ENCODE assay signal across 1 cellular context in the genomic region with DNA sequence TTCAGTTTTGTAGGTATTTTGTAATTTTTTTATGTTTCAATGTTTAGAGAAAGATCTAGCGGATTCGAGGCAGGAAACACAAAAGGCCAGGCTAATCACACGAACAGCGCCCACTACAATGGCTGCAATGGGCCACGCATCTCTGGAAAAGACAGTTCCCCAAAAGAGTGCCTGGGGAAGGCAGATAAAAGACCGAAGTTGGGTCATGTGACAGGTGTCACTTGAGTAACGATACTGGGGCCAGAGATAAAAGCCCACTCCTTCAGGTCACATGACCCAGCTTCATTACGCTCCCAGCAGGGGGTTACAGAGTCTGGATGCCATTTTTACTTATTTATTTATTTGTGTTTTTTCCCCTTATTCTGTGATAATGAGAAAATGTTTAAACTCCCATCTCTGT.
TF ChIP-seq lines count a peak whose summit lies in the region.

No MANE protein-coding gene starts in this region.

TF ChIP-seq in H1, 55 proteins besides CTCF, POLR2A, EP300 and RAD21 (continued from another document):
- TF ChIP-seq KDM1A (IDR thresholded peaks at IDR 0.05; ENCODE audit: borderline replicate concordance, low read length): no peak
- no peak for TF ChIP-seq EGR1 (IDR thresholded peaks at IDR 0.05; ENCODE audit: borderline replicate concordance, low read depth, low read length)
- no peak for TF ChIP-seq TBP (IDR thresholded peaks at IDR 0.05; ENCODE audit: low read depth, low read length)
- TF ChIP-seq TAF1 (IDR thresholded peaks at IDR 0.05; ENCODE audit: low read depth, low read length): no peak
- no peak for TF ChIP-seq PHF8 (conservative IDR thresholded peaks at IDR 0.05; ENCODE audit: low read depth, low read length)
- TF ChIP-seq HDAC2 (IDR thresholded peaks at IDR 0.05; ENCODE audit: borderline replicate concordance in 1 of 2, low read depth in 2 of 2, low read length in 2 of 2): no peak
- TF ChIP-seq, protein P1, sequence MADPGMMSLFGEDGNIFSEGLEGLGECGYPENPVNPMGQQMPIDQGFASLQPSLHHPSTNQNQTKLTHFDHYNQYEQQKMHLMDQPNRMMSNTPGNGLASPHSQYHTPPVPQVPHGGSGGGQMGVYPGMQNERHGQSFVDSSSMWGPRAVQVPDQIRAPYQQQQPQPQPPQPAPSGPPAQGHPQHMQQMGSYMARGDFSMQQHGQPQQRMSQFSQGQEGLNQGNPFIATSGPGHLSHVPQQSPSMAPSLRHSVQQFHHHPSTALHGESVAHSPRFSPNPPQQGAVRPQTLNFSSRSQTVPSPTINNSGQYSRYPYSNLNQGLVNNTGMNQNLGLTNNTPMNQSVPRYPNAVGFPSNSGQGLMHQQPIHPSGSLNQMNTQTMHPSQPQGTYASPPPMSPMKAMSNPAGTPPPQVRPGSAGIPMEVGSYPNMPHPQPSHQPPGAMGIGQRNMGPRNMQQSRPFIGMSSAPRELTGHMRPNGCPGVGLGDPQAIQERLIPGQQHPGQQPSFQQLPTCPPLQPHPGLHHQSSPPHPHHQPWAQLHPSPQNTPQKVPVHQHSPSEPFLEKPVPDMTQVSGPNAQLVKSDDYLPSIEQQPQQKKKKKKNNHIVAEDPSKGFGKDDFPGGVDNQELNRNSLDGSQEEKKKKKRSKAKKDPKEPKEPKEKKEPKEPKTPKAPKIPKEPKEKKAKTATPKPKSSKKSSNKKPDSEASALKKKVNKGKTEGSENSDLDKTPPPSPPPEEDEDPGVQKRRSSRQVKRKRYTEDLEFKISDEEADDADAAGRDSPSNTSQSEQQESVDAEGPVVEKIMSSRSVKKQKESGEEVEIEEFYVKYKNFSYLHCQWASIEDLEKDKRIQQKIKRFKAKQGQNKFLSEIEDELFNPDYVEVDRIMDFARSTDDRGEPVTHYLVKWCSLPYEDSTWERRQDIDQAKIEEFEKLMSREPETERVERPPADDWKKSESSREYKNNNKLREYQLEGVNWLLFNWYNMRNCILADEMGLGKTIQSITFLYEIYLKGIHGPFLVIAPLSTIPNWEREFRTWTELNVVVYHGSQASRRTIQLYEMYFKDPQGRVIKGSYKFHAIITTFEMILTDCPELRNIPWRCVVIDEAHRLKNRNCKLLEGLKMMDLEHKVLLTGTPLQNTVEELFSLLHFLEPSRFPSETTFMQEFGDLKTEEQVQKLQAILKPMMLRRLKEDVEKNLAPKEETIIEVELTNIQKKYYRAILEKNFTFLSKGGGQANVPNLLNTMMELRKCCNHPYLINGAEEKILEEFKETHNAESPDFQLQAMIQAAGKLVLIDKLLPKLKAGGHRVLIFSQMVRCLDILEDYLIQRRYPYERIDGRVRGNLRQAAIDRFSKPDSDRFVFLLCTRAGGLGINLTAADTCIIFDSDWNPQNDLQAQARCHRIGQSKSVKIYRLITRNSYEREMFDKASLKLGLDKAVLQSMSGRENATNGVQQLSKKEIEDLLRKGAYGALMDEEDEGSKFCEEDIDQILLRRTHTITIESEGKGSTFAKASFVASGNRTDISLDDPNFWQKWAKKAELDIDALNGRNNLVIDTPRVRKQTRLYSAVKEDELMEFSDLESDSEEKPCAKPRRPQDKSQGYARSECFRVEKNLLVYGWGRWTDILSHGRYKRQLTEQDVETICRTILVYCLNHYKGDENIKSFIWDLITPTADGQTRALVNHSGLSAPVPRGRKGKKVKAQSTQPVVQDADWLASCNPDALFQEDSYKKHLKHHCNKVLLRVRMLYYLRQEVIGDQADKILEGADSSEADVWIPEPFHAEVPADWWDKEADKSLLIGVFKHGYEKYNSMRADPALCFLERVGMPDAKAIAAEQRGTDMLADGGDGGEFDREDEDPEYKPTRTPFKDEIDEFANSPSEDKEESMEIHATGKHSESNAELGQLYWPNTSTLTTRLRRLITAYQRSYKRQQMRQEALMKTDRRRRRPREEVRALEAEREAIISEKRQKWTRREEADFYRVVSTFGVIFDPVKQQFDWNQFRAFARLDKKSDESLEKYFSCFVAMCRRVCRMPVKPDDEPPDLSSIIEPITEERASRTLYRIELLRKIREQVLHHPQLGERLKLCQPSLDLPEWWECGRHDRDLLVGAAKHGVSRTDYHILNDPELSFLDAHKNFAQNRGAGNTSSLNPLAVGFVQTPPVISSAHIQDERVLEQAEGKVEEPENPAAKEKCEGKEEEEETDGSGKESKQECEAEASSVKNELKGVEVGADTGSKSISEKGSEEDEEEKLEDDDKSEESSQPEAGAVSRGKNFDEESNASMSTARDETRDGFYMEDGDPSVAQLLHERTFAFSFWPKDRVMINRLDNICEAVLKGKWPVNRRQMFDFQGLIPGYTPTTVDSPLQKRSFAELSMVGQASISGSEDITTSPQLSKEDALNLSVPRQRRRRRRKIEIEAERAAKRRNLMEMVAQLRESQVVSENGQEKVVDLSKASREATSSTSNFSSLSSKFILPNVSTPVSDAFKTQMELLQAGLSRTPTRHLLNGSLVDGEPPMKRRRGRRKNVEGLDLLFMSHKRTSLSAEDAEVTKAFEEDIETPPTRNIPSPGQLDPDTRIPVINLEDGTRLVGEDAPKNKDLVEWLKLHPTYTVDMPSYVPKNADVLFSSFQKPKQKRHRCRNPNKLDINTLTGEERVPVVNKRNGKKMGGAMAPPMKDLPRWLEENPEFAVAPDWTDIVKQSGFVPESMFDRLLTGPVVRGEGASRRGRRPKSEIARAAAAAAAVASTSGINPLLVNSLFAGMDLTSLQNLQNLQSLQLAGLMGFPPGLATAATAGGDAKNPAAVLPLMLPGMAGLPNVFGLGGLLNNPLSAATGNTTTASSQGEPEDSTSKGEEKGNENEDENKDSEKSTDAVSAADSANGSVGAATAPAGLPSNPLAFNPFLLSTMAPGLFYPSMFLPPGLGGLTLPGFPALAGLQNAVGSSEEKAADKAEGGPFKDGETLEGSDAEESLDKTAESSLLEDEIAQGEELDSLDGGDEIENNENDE (IDR thresholded peaks at IDR 0.05; ENCODE audit: insufficient replicate concordance, low read length): no peak
- peak; percentile 40 for TF ChIP-seq NANOG (IDR thresholded peaks at IDR 0.05; ENCODE audit: insufficient read depth, low read depth, low read length, poor library complexity, severe bottlenecking)
- no peak for TF ChIP-seq NRF1 (IDR thresholded peaks at IDR 0.05; ENCODE audit: low read depth, low read length)
- no peak for TF ChIP-seq CHD1 (IDR thresholded peaks at IDR 0.05; ENCODE audit: low read depth, low read length)
- TF ChIP-seq TEAD4 (IDR thresholded peaks at IDR 0.05; ENCODE audit: low read depth, low read length): no peak
- no peak for TF ChIP-seq BRCA1 (IDR thresholded peaks at IDR 0.05; ENCODE audit: low read depth, low read length)
- no peak for TF ChIP-seq FOSL1 (IDR thresholded peaks at IDR 0.05; ENCODE audit: insufficient read depth, low read depth, low read length)
- no peak for TF ChIP-seq POU5F1 (IDR thresholded peaks at IDR 0.05; ENCODE audit: low read depth, low read length)
- no peak for TF ChIP-seq BCL11A (IDR thresholded peaks at IDR 0.05; ENCODE audit: low read depth in 2 of 2, low read length in 2 of 2)
- no peak for TF ChIP-seq SUZ12 (IDR thresholded peaks at IDR 0.05; ENCODE audit: low read length)
- TF ChIP-seq KDM4A (IDR thresholded peaks at IDR 0.05; ENCODE audit: low read depth, low read length, severe bottlenecking): no peak
- TF ChIP-seq CBX8 (IDR thresholded peaks at IDR 0.05; ENCODE audit: borderline replicate concordance, low read depth, low read length): no peak
- TF ChIP-seq CBX5 (IDR thresholded peaks at IDR 0.05; ENCODE audit: low read depth, low read length): no peak
- TF ChIP-seq EZH2 (IDR thresholded peaks at IDR 0.05; ENCODE audit: low read depth, low read length, severe bottlenecking): no peak
- TF ChIP-seq, protein P2, sequence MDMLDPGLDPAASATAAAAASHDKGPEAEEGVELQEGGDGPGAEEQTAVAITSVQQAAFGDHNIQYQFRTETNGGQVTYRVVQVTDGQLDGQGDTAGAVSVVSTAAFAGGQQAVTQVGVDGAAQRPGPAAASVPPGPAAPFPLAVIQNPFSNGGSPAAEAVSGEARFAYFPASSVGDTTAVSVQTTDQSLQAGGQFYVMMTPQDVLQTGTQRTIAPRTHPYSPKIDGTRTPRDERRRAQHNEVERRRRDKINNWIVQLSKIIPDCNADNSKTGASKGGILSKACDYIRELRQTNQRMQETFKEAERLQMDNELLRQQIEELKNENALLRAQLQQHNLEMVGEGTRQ (IDR thresholded peaks at IDR 0.05; ENCODE audit: low read length): peak; percentile 84
- no peak for TF ChIP-seq MAFK (IDR thresholded peaks at IDR 0.05; ENCODE audit: low read depth, low read length)
- no peak for TF ChIP-seq SRF (IDR thresholded peaks at IDR 0.05; ENCODE audit: low read depth, low read length)
- no peak for TF ChIP-seq JUND (IDR thresholded peaks at IDR 0.05; ENCODE audit: low read length)
- TF ChIP-seq, protein P3, sequence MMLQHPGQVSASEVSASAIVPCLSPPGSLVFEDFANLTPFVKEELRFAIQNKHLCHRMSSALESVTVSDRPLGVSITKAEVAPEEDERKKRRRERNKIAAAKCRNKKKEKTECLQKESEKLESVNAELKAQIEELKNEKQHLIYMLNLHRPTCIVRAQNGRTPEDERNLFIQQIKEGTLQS (IDR thresholded peaks at IDR 0.05; ENCODE audit: insufficient read depth, low read depth, low read length): 0 out of 2 replicates have a peak, but pooled peaks have one; percentile 48
- no peak for TF ChIP-seq SP1 (IDR thresholded peaks at IDR 0.05; ENCODE audit: low read depth, low read length)
- TF ChIP-seq CREB1 (IDR thresholded peaks at IDR 0.05): no peak
TF ChIP-seq in H1: peak in this region for 4.
